Comparison of ENCODE assay signal across 12 cellular contexts in genomic region chr16:4514606-4515005, GRCh38. TPM values are rescaled to one million over a fixed set of nuclear protein-coding genes. Genes with fewer than 3 reads are reported as not detected.
DNase-seq lines count a peak whose midpoint lies in the region; ATAC-seq, FAIRE-seq and TF ChIP-seq lines count a peak whose summit lies in the region.
"Had no signal": no experiment of that assay in that cellular context is flagged by ENCODE, and none has a peak within 500 bp of the region (broad histone marks: within the 10 kb centered on the region; RNA-seq: fewer than 3 reads in every experiment).

No MANE protein-coding gene starts in this region.

- POLR2A ChIA-PET in activated B cell treated with CpG ODN at 0.5 μM for 24 hours (lab: Charles Lee) = interaction anchor here (0.9 to 1.0 kb wide), 2 partner anchors 38 to 101 kb away, joined by 3 read pairs; partner anchors contain the start of gene HMOX2

- no peak overlapping the region for H3K4me3 Mint-ChIP-seq in activated B cell treated with CpG ODN at 0.5 μM for 24 hours

- H3K4me3 ChIP-seq in gastroesophageal sphincter (no peak overlapping the region), sigmoid colon (no peak overlapping the region)
- H3K4me3 ChIP-seq: SK-N-MC had no signal

- TF ChIP-seq CTCF in activated B cell treated with CpG ODN at 0.5 μM for 24 hours (IDR thresholded peaks at IDR 0.05) = no peak
- TF ChIP-seq CTCF in gastroesophageal sphincter (IDR thresholded peaks at IDR 0.05) = no peak
- no peak for TF ChIP-seq CTCF in sigmoid colon (IDR thresholded peaks at IDR 0.05)
- TF ChIP-seq CTCF in GM13976 (IDR thresholded peaks at IDR 0.05; ENCODE audit: borderline replicate concordance, control extremely low read depth, extremely low read depth, insufficient read depth, missing control alignments) = no peak

- ATAC-seq in activated B cell treated with CpG ODN at 0.5 μM for 24 hours (ENCODE audit: low read depth) (no peak), gastroesophageal sphincter (no peak), GM18873 (IDR thresholded peaks at IDR 0.05; ENCODE audit: low FRiP score, unreplicated experiment) (no peak)

- intact Hi-C loops in activated B cell treated with CpG ODN at 0.5 μM for 24 hours (cut with micrococcal nuclease) (no loop called here), sigmoid colon (cut with DNase I) (no loop called here)

- H3K4me1 Mint-ChIP-seq in activated B cell treated with CpG ODN at 0.5 μM for 24 hours = peaks cover 35% of the 10 kb centered on the region

- TF ChIP-seq POLR2A in GM12892 (IDR thresholded peaks at IDR 0.05; ENCODE audit: low read depth, low read length) (no peak), gastroesophageal sphincter (IDR thresholded peaks at IDR 0.05) (no peak), sigmoid colon (IDR thresholded peaks at IDR 0.05) (no peak)

- H3K36me3 Mint-ChIP-seq in activated B cell treated with CpG ODN at 0.5 μM for 24 hours (ENCODE audit: low read depth) = peaks cover 34% of the 10 kb centered on the region

- peak; percentile 90 for FAIRE-seq in GM12892 (lab: Jason Lieb, UNC)

- no peaks in the 10 kb centered on the region for H3K9me3 Mint-ChIP-seq in activated B cell treated with CpG ODN at 0.5 μM for 24 hours

- H3K27me3 ChIP-seq in gastroesophageal sphincter (no peaks in the 10 kb centered on the region), sigmoid colon (no peaks in the 10 kb centered on the region)

- H3K27ac ChIP-seq in gastroesophageal sphincter (peak overlapping the region in 3 of 4 donors; percentile 56 to 69 (median 67)), sigmoid colon (peak overlapping the region; percentile 39 to 63 (median 58))
- H3K27ac ChIP-seq: SK-N-MC had no signal

- peaks cover 0 to 43% of the 10 kb centered on the region in 2 donors for H3K36me3 ChIP-seq in gastroesophageal sphincter
- peaks cover 0 to 44% (median 28%) of the 10 kb centered on the region in 4 donors for H3K36me3 ChIP-seq in sigmoid colon

- CTCF ChIA-PET in activated B cell treated with CpG ODN at 0.5 μM for 24 hours (lab: Charles Lee) = interaction anchor here (1.0 to 1.3 kb wide), 2 partner anchors 10 to 34 kb away, joined by 3 to 4 read pairs; no protein-coding TSS in a partner anchor

- DNase-seq in GM12892 (ENCODE audit: insufficient read length) (no peak), activated B cell treated with CpG ODN at 0.5 μM for 24 hours (no peak), sigmoid colon (no peak), GM13976 (ENCODE audit: low spot score) (no peak), hypothalamus (lab: John Stamatoyannopoulos, UW) (no peak), 8988T (no peak)
- DNase-seq: DMS79 treated with DMSO at 0.1 percent for 48 hours had no signal

- in situ Hi-C loops in GM13976 (cut with MboI; ENCODE audit: low sequenced_read_pairs, unreplicated experiment) = no loop called here

- peaks cover 0 to 59% (median 28%) of the 10 kb centered on the region in 3 donors for H3K4me1 ChIP-seq in gastroesophageal sphincter
- H3K4me1 ChIP-seq in sigmoid colon = peaks cover 0 to 46% (median 36%) of the 10 kb centered on the region in 4 donors

- no peaks in the 10 kb centered on the region for H3K9me3 ChIP-seq in gastroesophageal sphincter
- no peaks in the 10 kb centered on the region for H3K9me3 ChIP-seq in sigmoid colon

- peak overlapping the region; percentile 85 for H3K27ac Mint-ChIP-seq in activated B cell treated with CpG ODN at 0.5 μM for 24 hours

- WGBS in gastroesophageal sphincter (ENCODE audit: low coverage in 1 of 2), 2 donors = no CpG with 5 or more reads among the region's 7 CpGs
- WGBS in sigmoid colon, 2 donors = 58 to 68% methylated on average over 7 of the region's 7 CpGs

- no peak for TF ChIP-seq EP300 in gastroesophageal sphincter (IDR thresholded peaks at IDR 0.05)
- no peak for TF ChIP-seq EP300 in sigmoid colon (IDR thresholded peaks at IDR 0.05)

- no peaks in the 10 kb centered on the region for H3K27me3 Mint-ChIP-seq in activated B cell treated with CpG ODN at 0.5 μM for 24 hours

RNA-seq across cellular contexts. Expression of gene CDIP1, which starts 24.0 kb away (rescaled TPM):
- polyA plus RNA-seq in GM12892 (2012; ENCODE audit: missing spikeins) = 3.3 TPM
- total RNA-seq in activated B cell treated with CpG ODN at 0.5 μM for 24 hours (12.5 and 12.9 TPM in 2 replicates), gastroesophageal sphincter (10 to 100 TPM; 13.2 to 31.5 (median 18.7) TPM), sigmoid colon (10 to 100 TPM; 12.8 to 22.4 (median 18.6) TPM)
- polyA plus RNA-seq in sigmoid colon = 10 to 100 TPM; 10.8 to 16.2 (median 16.1) TPM

RNA-seq across cellular contexts. Expression of gene HMOX2, which starts 38.4 kb away (rescaled TPM):
- polyA plus RNA-seq in GM12892 (2012; ENCODE audit: missing spikeins) = 25.8 TPM
- total RNA-seq in activated B cell treated with CpG ODN at 0.5 μM for 24 hours (30.8 and 32.1 TPM in 2 replicates), gastroesophageal sphincter (10 to 100 TPM; 26.3 to 66.3 (median 36.2) TPM), sigmoid colon (10 to 100 TPM; 29.9 to 37.1 (median 32.0) TPM)
- 10 to 100 TPM; 57.7 to 77.2 (median 62.1) TPM for polyA plus RNA-seq in sigmoid colon

RNA-seq across cellular contexts. Expression of gene NMRAL1, which starts 40.2 kb away (rescaled TPM):
- 45.9 TPM for polyA plus RNA-seq in GM12892 (2012; ENCODE audit: missing spikeins)
- total RNA-seq in activated B cell treated with CpG ODN at 0.5 μM for 24 hours = 30.0 and 42.4 TPM in 2 replicates
- total RNA-seq in gastroesophageal sphincter = 10 to 100 TPM; 32.9 to 49.7 (median 39.3) TPM
- total RNA-seq in sigmoid colon = 10 to 100 TPM; 24.8 to 62.3 (median 47.0) TPM
- 10 to 100 TPM; 29.4 to 52.7 (median 46.8) TPM for polyA plus RNA-seq in sigmoid colon

RNA-seq across cellular contexts. Expression of gene C16orf96, which starts 41.5 kb away (rescaled TPM):
- polyA plus RNA-seq in GM12892 (2012; ENCODE audit: missing spikeins) = not detected
- total RNA-seq in activated B cell treated with CpG ODN at 0.5 μM for 24 hours (0.13 and 0.15 TPM in 2 replicates), gastroesophageal sphincter (under 1 TPM in 1 of 4 donors, not detected in 3; 0.40 TPM), sigmoid colon (under 1 TPM in 2 of 4 donors, not detected in 2; under 0.01 to 0.16 TPM)
- under 1 TPM in 1 of 3 donors, not detected in 2; 0.09 TPM for polyA plus RNA-seq in sigmoid colon
- total RNA-seq: HT1080, lung microvascular endothelial cell had no signal
